Comparison of ENCODE assay signal across 21 cellular contexts in the genomic region with DNA sequence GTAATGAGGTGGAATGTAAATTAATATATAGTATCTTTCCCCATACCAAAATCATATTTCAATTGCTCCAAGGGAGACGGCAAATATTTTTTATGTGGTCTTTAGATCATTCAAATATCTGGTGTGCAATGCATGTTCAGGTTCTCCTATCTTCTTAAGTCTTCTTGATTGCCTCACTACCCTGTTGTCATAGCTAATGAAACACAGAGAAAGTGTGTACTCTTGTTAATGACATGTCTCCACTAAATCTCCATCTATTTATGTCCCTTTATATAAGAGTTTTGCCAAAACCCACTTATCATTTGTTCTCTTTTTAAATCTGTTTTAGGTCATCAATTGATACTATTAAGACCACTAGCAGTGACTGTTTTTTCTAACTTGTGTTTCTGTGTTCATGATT. TPM values are rescaled to one million over a fixed set of nuclear protein-coding genes. Genes with fewer than 3 reads are reported as not detected.
DNase-seq lines count a peak whose midpoint lies in the region; ATAC-seq and TF ChIP-seq lines count a peak whose summit lies in the region.
"Had no signal": no experiment of that assay in that cellular context is flagged by ENCODE, and none has a peak within 500 bp of the region (broad histone marks: within the 10 kb centered on the region; RNA-seq: fewer than 3 reads in every experiment).

No MANE protein-coding gene starts in this region.

- peaks cover 18% of the 10 kb centered on the region for H3K27me3 Mint-ChIP-seq in activated CD8-positive, alpha-beta memory T cell treated with anti-CD3 and anti-CD28 coated beads, Interleukin-2, amount 10 ng/mL, durations not matched to agents 7 days and 5 days

- H3K27me3 ChIP-seq in SK-N-SH (ENCODE audit: insufficient read depth) (no peaks in the 10 kb centered on the region), tibial nerve (no peaks in the 10 kb centered on the region)

- no peaks in the 10 kb centered on the region for H3K36me3 Mint-ChIP-seq in activated CD8-positive, alpha-beta memory T cell treated with anti-CD3 and anti-CD28 coated beads, Interleukin-2, amount 10 ng/mL, durations not matched to agents 7 days and 5 days
- H3K36me3 Mint-ChIP-seq: activated naive CD4-positive, alpha-beta T cell treated with anti-CD3 and anti-CD28 coated beads, Interleukin-2, amount 50 U/mL, for 24 hours had no signal

- H3K4me1 Mint-ChIP-seq in activated CD8-positive, alpha-beta memory T cell treated with anti-CD3 and anti-CD28 coated beads, Interleukin-2, amount 10 ng/mL, durations not matched to agents 7 days and 5 days = no peaks in the 10 kb centered on the region
- H3K4me1 Mint-ChIP-seq: activated naive CD4-positive, alpha-beta T cell treated with anti-CD3 and anti-CD28 coated beads, Interleukin-2, amount 50 U/mL, for 24 hours had no signal

- H3K79me2 ChIP-seq in SK-N-SH (ENCODE audit: insufficient read depth) = peaks cover 87% of the 10 kb centered on the region

- peak overlapping the region; percentile 40 for H3K4me2 ChIP-seq in SK-N-SH

- no peak overlapping the region for H3K4me3 Mint-ChIP-seq in activated CD8-positive, alpha-beta memory T cell treated with anti-CD3 and anti-CD28 coated beads, Interleukin-2, amount 10 ng/mL, durations not matched to agents 7 days and 5 days
- H3K4me3 Mint-ChIP-seq: activated naive CD4-positive, alpha-beta T cell treated with anti-CD3 and anti-CD28 coated beads, Interleukin-2, amount 50 U/mL, for 24 hours had no signal

- no peaks in the 10 kb centered on the region for H4K20me1 ChIP-seq in SK-N-SH (ENCODE audit: insufficient read depth)

- 0% methylated on average over 1 of the region's 1 CpG for WGBS in SK-N-SH (ENCODE audit: low lambda C conversion rate)
- WGBS in tibial nerve, 2 donors = 0% methylated on average over 1 of the region's 1 CpG

- H3K27ac Mint-ChIP-seq in activated CD8-positive, alpha-beta memory T cell treated with anti-CD3 and anti-CD28 coated beads, Interleukin-2, amount 10 ng/mL, durations not matched to agents 7 days and 5 days = no peak overlapping the region
- H3K27ac Mint-ChIP-seq: activated naive CD4-positive, alpha-beta T cell treated with anti-CD3 and anti-CD28 coated beads, Interleukin-2, amount 50 U/mL, for 24 hours had no signal

- TF ChIP-seq EP300 in SK-N-SH (IDR thresholded peaks at IDR 0.05; ENCODE audit: borderline replicate concordance in 1 of 2, low read depth in 1 of 2, low read length in 1 of 2) (no peak), tibial nerve (IDR thresholded peaks at IDR 0.05) (no peak)

- H3K4me3 ChIP-seq in SK-N-SH (ENCODE audit: low read depth in 2 of 2, low read length in 1 of 2) = no peak overlapping the region
- H3K4me3 ChIP-seq in tibial nerve = no peak overlapping the region
- H3K4me3 ChIP-seq: HAP-1 had no signal

- TF ChIP-seq CTCF in SK-N-SH (IDR thresholded peaks at IDR 0.05) (no peak), tibial nerve (IDR thresholded peaks at IDR 0.05) (no peak)

- peak overlapping the region; percentile 55; the same call in 1 of the 2 replicates for H3K9ac ChIP-seq in SK-N-SH

- H2AFZ ChIP-seq in SK-N-SH (ENCODE audit: low read depth) = no peak overlapping the region

- POLR2A ChIA-PET in SK-N-SH (lab: Yijun Ruan, JAX) = no interaction called here

- peaks cover 3 to 78% of the 10 kb centered on the region in 2 experiments for H3K4me1 ChIP-seq in SK-N-SH (ENCODE audit: control insufficient read depth in 1 of 2, insufficient read depth in 2 of 2, low read depth in 1 of 2, low read length in 1 of 2)
- peaks cover 0 to 89% (median 36%) of the 10 kb centered on the region in 4 donors for H3K4me1 ChIP-seq in tibial nerve

- no peak for TF ChIP-seq POLR2A in tibial nerve (IDR thresholded peaks at IDR 0.05)

- H3K36me3 ChIP-seq in SK-N-SH (replicated peaks in 1 of 2; ENCODE audit: control insufficient read depth in 1 of 2, insufficient read depth in 2 of 2, low read length in 1 of 2) = peaks cover 0 to 3% of the 10 kb centered on the region in 2 experiments
- no peaks in the 10 kb centered on the region for H3K36me3 ChIP-seq in tibial nerve
- H3K36me3 ChIP-seq: HAP-1 had no signal

- CTCF ChIA-PET in SK-N-SH (lab: Yijun Ruan, JAX) = interaction anchor here (1.2 kb wide), 1 partner anchor 11 kb away, joined by 3 read pairs; no protein-coding TSS in a partner anchor
- CTCF ChIA-PET in activated CD8-positive, alpha-beta memory T cell treated with anti-CD3 and anti-CD28 coated beads, Interleukin-2, amount 10 ng/mL, durations not matched to agents 7 days and 5 days (lab: Charles Lee) = no interaction called here

- no peaks in the 10 kb centered on the region for H3K9me3 ChIP-seq in SK-N-SH
- no peaks in the 10 kb centered on the region for H3K9me3 ChIP-seq in tibial nerve
- H3K9me3 ChIP-seq: HAP-1 had no signal

- H3K9me3 Mint-ChIP-seq in activated CD8-positive, alpha-beta memory T cell treated with anti-CD3 and anti-CD28 coated beads, Interleukin-2, amount 10 ng/mL, durations not matched to agents 7 days and 5 days (ENCODE audit: low read depth) = no peaks in the 10 kb centered on the region
- H3K9me3 Mint-ChIP-seq: activated naive CD4-positive, alpha-beta T cell treated with anti-CD3 and anti-CD28 coated beads, Interleukin-2, amount 50 U/mL, for 24 hours had no signal

- H3K27ac ChIP-seq in SK-N-SH (ENCODE audit: low read depth in 2 of 2, low read length in 1 of 2) (peak overlapping the region in 1 of 2 experiments; percentile 93; a peak in 3 of 4 replicates), epithelial cell of prostate (peak overlapping the region; percentile 90), tibial nerve (peak overlapping the region; percentile 6 to 97 (median 64))

- TF ChIP-seq RAD21 in SK-N-SH (IDR thresholded peaks at IDR 0.05; ENCODE audit: low read length) = no peak

- no peak for ATAC-seq in SK-N-SH treated with all-trans-retinoic acid at 6 μM for 48 hours
- ATAC-seq in activated CD8-positive, alpha-beta memory T cell treated with anti-CD3 and anti-CD28 coated beads, Interleukin-2, amount 10 ng/mL, durations not matched to agents 7 days and 5 days = no peak
- ATAC-seq: sciatic nerve had no signal

- DNase-seq in SK-N-SH = no peak
- DNase-seq in epithelial cell of prostate (ENCODE audit: low read depth, low spot score) = no peak
- peak; percentile 18 for DNase-seq in myocyte (ENCODE audit: low read depth)
- DNase-seq in tibial nerve (ENCODE audit: low spot score in 2 of 2) = no peak
- DNase-seq in activated CD8-positive, alpha-beta memory T cell treated with anti-CD3 and anti-CD28 coated beads, Interleukin-2, amount 10 ng/mL, durations not matched to agents 7 days and 5 days = no peak
- DNase-seq in GM03348 (ENCODE audit: low spot score) = no peak
- no peak for DNase-seq in activated effector memory CD4-positive, alpha-beta T cell treated with anti-CD3 and anti-CD28 coated beads, Interleukin-2, amount 50 U/mL, for 16 hours
- DNase-seq: 8988T; activated T-cell treated with anti-CD3 and anti-CD28 coated beads, Interleukin-2, amount 50 U/mL, for 1 hour; C1 segment of cervical spinal cord; DMS153; effector memory CD4-positive, alpha-beta T cell; mesendoderm; NCI-H1930; NCI-H510A treated with DMSO at 0.1 percent for 48 hours; stimulated activated CD4-positive, alpha-beta T cell treated with anti-CD3 and anti-CD28 coated beads, Interleukin-4, amount 100 ng/mL, for 4 hours; trophoblast cell had no signal

- no peaks in the 10 kb centered on the region for H3K9me2 ChIP-seq in SK-N-SH

- H3F3A ChIP-seq in SK-N-SH (replicated peaks; ENCODE audit: insufficient read depth) = peaks cover 51% of the 10 kb centered on the region

TF ChIP-seq in SK-N-SH, 30 proteins besides CTCF, POLR2A, EP300 and RAD21 (continues in another document):
- TF ChIP-seq, protein P1, sequence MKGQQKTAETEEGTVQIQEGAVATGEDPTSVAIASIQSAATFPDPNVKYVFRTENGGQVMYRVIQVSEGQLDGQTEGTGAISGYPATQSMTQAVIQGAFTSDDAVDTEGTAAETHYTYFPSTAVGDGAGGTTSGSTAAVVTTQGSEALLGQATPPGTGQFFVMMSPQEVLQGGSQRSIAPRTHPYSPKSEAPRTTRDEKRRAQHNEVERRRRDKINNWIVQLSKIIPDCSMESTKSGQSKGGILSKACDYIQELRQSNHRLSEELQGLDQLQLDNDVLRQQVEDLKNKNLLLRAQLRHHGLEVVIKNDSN (IDR thresholded peaks at IDR 0.05; ENCODE audit: borderline replicate concordance, low read depth) = no peak
- TF ChIP-seq YY1 (IDR thresholded peaks at IDR 0.05; ENCODE audit: low read depth) = no peak
- TF ChIP-seq FOXJ3 (CRISPR knock-in tag; IDR thresholded peaks at IDR 0.05) = no peak

TF ChIP-seq in SK-N-SH treated with all-trans-retinoic acid at 6 μM for 48 hours, 23 proteins besides CTCF, POLR2A, EP300 and RAD21 (continues in another document):
- TF ChIP-seq OSR1 (CRISPR knock-in tag; IDR thresholded peaks at IDR 0.05) = no peak
- TF ChIP-seq SNAI2 (CRISPR knock-in tag; IDR thresholded peaks at IDR 0.05) = no peak
- TF ChIP-seq TCF4 (CRISPR knock-in tag; IDR thresholded peaks at IDR 0.05; ENCODE audit: borderline replicate concordance) = no peak
- TF ChIP-seq ZC3H10 (CRISPR knock-in tag; IDR thresholded peaks at IDR 0.05) = no peak
- TF ChIP-seq GLIS3 (CRISPR knock-in tag; IDR thresholded peaks at IDR 0.05) = no peak
- no peak for TF ChIP-seq ISL1 (CRISPR knock-in tag; IDR thresholded peaks at IDR 0.05)

RNA-seq across cellular contexts. Expression of a gene that starts 6.6 kb away (rescaled TPM):
- polyA plus RNA-seq in SK-N-SH (2012; rRNA removed) = 5.7 and 6.6 TPM in 2 replicates
- polyA plus RNA-seq in SK-N-SH (2012; cell fraction: cytosol; rRNA removed) = 4.8 TPM in 2 replicates
- polyA plus RNA-seq in SK-N-SH (2012; cell fraction: nucleus; rRNA removed) = 11.0 and 14.0 TPM in 2 replicates
- total RNA-seq in myocyte = 28.6 and 41.7 TPM in 2 replicates
- polyA plus RNA-seq in myocyte (2012) = 27.1 TPM
- 100 to 1,000 TPM in 1 of 4 donors, 10 to 100 TPM in 3; 52.7 to 125 (median 80.0) TPM for total RNA-seq in tibial nerve
- 1 to 10 TPM; 1.2 to 1.5 TPM for total RNA-seq in activated CD8-positive, alpha-beta memory T cell treated with anti-CD3 and anti-CD28 coated beads, Interleukin-2, amount 10 ng/mL, durations not matched to agents 7 days and 5 days

Comparison
In these comparisons a context has a peak if more than half of its experiments do, and no peak if none do; other contexts are left out.
1. RNA of a gene that starts 6.6 kb away (total RNA-seq): 52.7 to 125 TPM in tibial nerve and 28.6 to 41.7 TPM in myocyte; 1.2 to 1.5 TPM in activated CD8-positive, alpha-beta memory T cell treated with anti-CD3 and anti-CD28 coated beads, Interleukin-2, amount 10 ng/mL, durations not matched to agents 7 days and 5 days; every median in the first group is over 10 times any median in the second.